11 cellular contexts compared by ENCODE assay signal in genomic region chr2:86783615-86784339, GRCh38. TPM values are rescaled to one million over a fixed set of nuclear protein-coding genes. Genes with fewer than 3 reads are reported as not detected.
DNase-seq lines count a peak whose midpoint lies in the region; ATAC-seq and TF ChIP-seq lines count a peak whose summit lies in the region.
"Had no signal": no experiment of that assay in that cellular context is flagged by ENCODE, and none has a peak within 500 bp of the region (broad histone marks: within the 10 kb centered on the region; RNA-seq: fewer than 3 reads in every experiment).

No MANE protein-coding gene starts in this region.

- CTCF ChIA-PET in activated B cell treated with CpG ODN at 0.5 μM for 24 hours (lab: Charles Lee): interaction anchor here (1.2 to 1.6 kb wide), 2 partner anchors 21 to 24 kb away, joined by 3 to 4 read pairs; no protein-coding TSS in a partner anchor

- peak overlapping the region; percentile 62 for H3K27ac Mint-ChIP-seq in activated B cell treated with CpG ODN at 0.5 μM for 24 hours

- H3K36me3 Mint-ChIP-seq in activated B cell treated with CpG ODN at 0.5 μM for 24 hours (ENCODE audit: low read depth): no peaks in the 10 kb centered on the region

- intact Hi-C loops in activated B cell treated with CpG ODN at 0.5 μM for 24 hours (cut with micrococcal nuclease) (no loop called here), esophagus muscularis mucosa (cut with DNase I) (no loop called here)

- H3K4me1 Mint-ChIP-seq in activated B cell treated with CpG ODN at 0.5 μM for 24 hours: peaks cover 23% of the 10 kb centered on the region

- TF ChIP-seq POLR2A in gastroesophageal sphincter (IDR thresholded peaks at IDR 0.05) (no peak), esophagus muscularis mucosa (IDR thresholded peaks at IDR 0.05; ENCODE audit: low read depth) (no peak)

- TF ChIP-seq EP300 in gastroesophageal sphincter (IDR thresholded peaks at IDR 0.05) (no peak), esophagus muscularis mucosa (IDR thresholded peaks at IDR 0.05) (no peak)

- peaks cover 2% of the 10 kb centered on the region for H3K27me3 Mint-ChIP-seq in activated B cell treated with CpG ODN at 0.5 μM for 24 hours

- H3K9me3 ChIP-seq in gastroesophageal sphincter (no peaks in the 10 kb centered on the region), esophagus muscularis mucosa (no peaks in the 10 kb centered on the region)

- H3K4me3 Mint-ChIP-seq in activated B cell treated with CpG ODN at 0.5 μM for 24 hours: peak overlapping the region; percentile 39

- no peak overlapping the region for H3K27ac ChIP-seq in caudate nucleus (ENCODE audit: low read depth, low read length)
- H3K27ac ChIP-seq in gastroesophageal sphincter: no peak overlapping the region
- no peak overlapping the region for H3K27ac ChIP-seq in esophagus muscularis mucosa (replicated peaks in 1 of 4)

- H3K4me1 ChIP-seq in gastroesophageal sphincter (peaks cover 0 to 9% (median under 1%) of the 10 kb centered on the region in 3 donors), esophagus muscularis mucosa (peaks cover 5 to 9% (median 6%) of the 10 kb centered on the region in 4 donors)

- DNase-seq in GM13977 (ENCODE audit: low spot score): peak; percentile 84
- no peak for DNase-seq in activated B cell treated with CpG ODN at 0.5 μM for 24 hours
- no peak for DNase-seq in caudate nucleus (lab: John Stamatoyannopoulos, UW)
- DNase-seq in kidney glomerular epithelial cell (lab: John Stamatoyannopoulos, UW): no peak
- DNase-seq in esophagus muscularis mucosa (ENCODE audit: extremely low spot score): no peak
- DNase-seq: DND-41, left colon had no signal

- ATAC-seq in GM19438 (IDR thresholded peaks at IDR 0.05; ENCODE audit: low read depth, unreplicated experiment) (peak; percentile 91), HG03039 (IDR thresholded peaks at IDR 0.05; ENCODE audit: unreplicated experiment) (peak; percentile 91), activated B cell treated with CpG ODN at 0.5 μM for 24 hours (ENCODE audit: low read depth) (peak; percentile 87), gastroesophageal sphincter (no peak)
- ATAC-seq: left colon had no signal

- H3K4me3 ChIP-seq in gastroesophageal sphincter: no peak overlapping the region
- no peak overlapping the region for H3K4me3 ChIP-seq in esophagus muscularis mucosa

- H3K36me3 ChIP-seq in gastroesophageal sphincter (no peaks in the 10 kb centered on the region), esophagus muscularis mucosa (no peaks in the 10 kb centered on the region)

- H3K9me3 Mint-ChIP-seq in activated B cell treated with CpG ODN at 0.5 μM for 24 hours: no peaks in the 10 kb centered on the region

- H3K27me3 ChIP-seq in gastroesophageal sphincter: peaks cover 8% of the 10 kb centered on the region
- H3K27me3 ChIP-seq in esophagus muscularis mucosa: peaks cover 0 to 8% (median 5%) of the 10 kb centered on the region in 4 donors

- WGBS in gastroesophageal sphincter (ENCODE audit: low coverage in 1 of 2), 2 donors: 78 to 85% methylated on average over 3 to 7 of the region's 8 CpGs
- 87% methylated on average over 8 of the region's 8 CpGs for WGBS in esophagus muscularis mucosa

- no peak for TF ChIP-seq CTCF in GM13977 (IDR thresholded peaks at IDR 0.05; ENCODE audit: extremely low read depth, insufficient read depth, missing control alignments)
- no peak for TF ChIP-seq CTCF in activated B cell treated with CpG ODN at 0.5 μM for 24 hours (IDR thresholded peaks at IDR 0.05)
- no peak for TF ChIP-seq CTCF in gastroesophageal sphincter (IDR thresholded peaks at IDR 0.05)
- no peak for TF ChIP-seq CTCF in esophagus muscularis mucosa (IDR thresholded peaks at IDR 0.05)

- POLR2A ChIA-PET in activated B cell treated with CpG ODN at 0.5 μM for 24 hours (lab: Charles Lee): interaction anchor here (0.5 kb wide), 1 partner anchor 16 kb away, joined by 4 read pairs; no protein-coding TSS in a partner anchor

- in situ Hi-C loops in GM13977 (cut with MboI; ENCODE audit: low pct_unique_long_range_greater_than_20kb, low sequenced_read_pairs, unreplicated experiment): no loop called here

RNA-seq across cellular contexts. Expression of gene CD8A, which starts 6.9 kb away (rescaled TPM):
- total RNA-seq in activated B cell treated with CpG ODN at 0.5 μM for 24 hours (0.18 and 0.24 TPM in 2 replicates), gastroesophageal sphincter (1 to 10 TPM in 2 of 4 donors, under 1 TPM in 1, not detected in 1; 0.42 to 3.9 (median 1.8) TPM), esophagus muscularis mucosa (1 to 10 TPM in 3 of 4 donors, under 1 TPM in 1; 0.83 to 5.5 (median 1.1) TPM)
- total RNA-seq: RPMI7951 had no signal
